ENCODE assay signal across 25 cellular contexts in the genomic region with DNA sequence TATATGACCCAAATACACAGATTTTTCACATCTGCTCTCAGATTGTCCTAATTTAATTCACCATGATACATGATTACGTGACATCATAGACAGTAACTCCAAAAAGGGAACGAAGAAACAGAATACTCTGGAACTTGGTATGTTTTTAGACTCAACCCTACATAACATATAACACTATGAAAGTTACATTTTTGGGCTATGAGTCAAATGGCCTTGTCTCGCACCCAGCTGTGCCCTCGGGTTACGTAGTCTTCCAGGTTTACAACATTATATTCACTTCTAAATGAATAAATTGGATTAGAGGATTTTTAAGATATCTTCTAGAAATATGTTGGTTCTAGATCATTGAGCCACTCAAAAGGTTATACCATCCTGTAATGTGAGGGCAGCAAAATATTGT.
"Had no signal": no experiment of that assay in that cellular context is flagged by ENCODE, and none has a peak within 500 bp of the region (broad histone marks: within the 10 kb centered on the region; RNA-seq: fewer than 3 reads in every experiment).

No MANE protein-coding gene starts in this region.

- H3K36me3 Mint-ChIP-seq: activated CD8-positive, alpha-beta memory T cell treated with anti-CD3 and anti-CD28 coated beads, Interleukin-2, amount 10 ng/mL, durations not matched to agents 7 days and 5 days; activated naive CD4-positive, alpha-beta T cell treated with anti-CD3 and anti-CD28 coated beads, Interleukin-2, amount 50 U/mL, for 24 hours; brain; WTC11 had no signal

- H3K27me3 ChIP-seq: cardiac muscle cell, MG63, Peyer's patch, SJCRH30 had no signal

- H3K9me3 Mint-ChIP-seq: activated CD4-positive, alpha-beta T cell treated with anti-CD3 and anti-CD28 coated beads, Interleukin-2, amount 10 ng/mL, durations not matched to agents 24 days and 14 days; activated naive CD4-positive, alpha-beta T cell treated with anti-CD3 and anti-CD28 coated beads, Interleukin-2, amount 50 U/mL, for 24 hours; activated T-helper 1 cell treated with anti-CD3 and anti-CD28 coated beads, Interleukin-12 subunit alpha, Interleukin-12 subunit beta, Interleukin-2, Interleukin-4 antibody, amounts not matched to agents 30 ng/mL and 10 ng/mL and 1 ng/mL, durations not matched to agents 14 hours and 24 hours and 36 hours; brain; WTC11 had no signal

- H3K4me3 Mint-ChIP-seq: activated CD4-positive, alpha-beta T cell treated with anti-CD3 and anti-CD28 coated beads, Interleukin-2, amount 10 ng/mL, durations not matched to agents 24 days and 14 days; activated CD8-positive, alpha-beta memory T cell treated with anti-CD3 and anti-CD28 coated beads, Interleukin-2, amount 10 ng/mL, durations not matched to agents 7 days and 5 days; activated naive CD4-positive, alpha-beta T cell treated with anti-CD3 and anti-CD28 coated beads, Interleukin-2, amount 50 U/mL, for 24 hours; activated T-cell treated with anti-CD3 and anti-CD28 coated beads, Interleukin-2, amount 50 U/mL, for 24 hours; activated T-helper 1 cell treated with anti-CD3 and anti-CD28 coated beads, Interleukin-12 subunit alpha, Interleukin-12 subunit beta, Interleukin-2, Interleukin-4 antibody, amounts not matched to agents 30 ng/mL and 10 ng/mL and 1 ng/mL, durations not matched to agents 14 hours and 24 hours and 36 hours; brain; WTC11 had no signal

- H3K9ac ChIP-seq: KMS-11, SK-N-SH had no signal

- H3K4me2 ChIP-seq: KMS-11, SK-N-SH had no signal

- DNase-seq: activated CD4-positive, alpha-beta T cell treated with anti-CD3 and anti-CD28 coated beads for 1 hour; activated CD4-positive, alpha-beta T cell treated with anti-CD3 and anti-CD28 coated beads, Interleukin-2, amount 10 ng/mL, durations not matched to agents 24 days and 14 days; activated CD4-positive, alpha-beta T cell treated with anti-CD3 and anti-CD28 coated beads, Interleukin-2, amount 50 U/mL, for 48 hours; activated CD8-positive, alpha-beta memory T cell treated with anti-CD3 and anti-CD28 coated beads, Interleukin-2, amount 10 ng/mL, durations not matched to agents 7 days and 5 days; activated effector memory CD4-positive, alpha-beta T cell treated with Interleukin-2 at 50 U/mL for 16 hours; activated naive CD4-positive, alpha-beta T cell; activated T-cell treated with anti-CD3 and anti-CD28 coated beads, Interleukin-2, amount 50 U/mL, for 24 hours; aorta; MG63; NCI-H1105; NCI-H1436 treated with DMSO at 0.1 percent for 48 hours; NCI-H187; NCI-H774; Peyer's patch; Right ventricle myocardium superior; SJCRH30; SK-N-SH; SW 1271 had no signal

- H3K4me1 ChIP-seq: Peyer's patch, SJCRH30 had no signal

- H3K9me3 ChIP-seq: MG63, Peyer's patch, SJCRH30 had no signal

- H3K36me3 ChIP-seq: cardiac muscle cell, MG63, Peyer's patch, SJCRH30 had no signal

- H3K27ac Mint-ChIP-seq: activated CD4-positive, alpha-beta T cell treated with anti-CD3 and anti-CD28 coated beads, Interleukin-2, amount 10 ng/mL, durations not matched to agents 24 days and 14 days; activated CD8-positive, alpha-beta memory T cell treated with anti-CD3 and anti-CD28 coated beads, Interleukin-2, amount 10 ng/mL, durations not matched to agents 7 days and 5 days; activated naive CD4-positive, alpha-beta T cell treated with anti-CD3 and anti-CD28 coated beads, Interleukin-2, amount 50 U/mL, for 24 hours; activated T-cell treated with anti-CD3 and anti-CD28 coated beads, Interleukin-2, amount 50 U/mL, for 24 hours; activated T-helper 1 cell treated with anti-CD3 and anti-CD28 coated beads, Interleukin-12 subunit alpha, Interleukin-12 subunit beta, Interleukin-2, Interleukin-4 antibody, amounts not matched to agents 30 ng/mL and 10 ng/mL and 1 ng/mL, durations not matched to agents 14 hours and 24 hours and 36 hours; brain; WTC11 had no signal

- H3K4me1 Mint-ChIP-seq: activated CD4-positive, alpha-beta T cell treated with anti-CD3 and anti-CD28 coated beads, Interleukin-2, amount 10 ng/mL, durations not matched to agents 24 days and 14 days; activated CD8-positive, alpha-beta memory T cell treated with anti-CD3 and anti-CD28 coated beads, Interleukin-2, amount 10 ng/mL, durations not matched to agents 7 days and 5 days; activated naive CD4-positive, alpha-beta T cell treated with anti-CD3 and anti-CD28 coated beads, Interleukin-2, amount 50 U/mL, for 24 hours; brain had no signal

- ATAC-seq: activated CD8-positive, alpha-beta memory T cell treated with anti-CD3 and anti-CD28 coated beads, Interleukin-2, amount 10 ng/mL, durations not matched to agents 7 days and 5 days; WTC11 had no signal

- H3K9me2 ChIP-seq: SK-N-SH had no signal

- H3K27me3 Mint-ChIP-seq: activated CD4-positive, alpha-beta T cell treated with anti-CD3 and anti-CD28 coated beads, Interleukin-2, amount 10 ng/mL, durations not matched to agents 24 days and 14 days; activated CD8-positive, alpha-beta memory T cell treated with anti-CD3 and anti-CD28 coated beads, Interleukin-2, amount 10 ng/mL, durations not matched to agents 7 days and 5 days; activated naive CD4-positive, alpha-beta T cell treated with anti-CD3 and anti-CD28 coated beads, Interleukin-2, amount 50 U/mL, for 24 hours; activated T-cell treated with anti-CD3 and anti-CD28 coated beads, Interleukin-2, amount 50 U/mL, for 24 hours; brain had no signal

- H3K27ac ChIP-seq: cardiac muscle cell, KMS-11, Peyer's patch, RWPE1, SJCRH30 had no signal

- H3K4me3 ChIP-seq: cardiac muscle cell, MG63, Peyer's patch, SJCRH30 had no signal
